Comparison of ENCODE assay signal across 23 cellular contexts in the genomic region with DNA sequence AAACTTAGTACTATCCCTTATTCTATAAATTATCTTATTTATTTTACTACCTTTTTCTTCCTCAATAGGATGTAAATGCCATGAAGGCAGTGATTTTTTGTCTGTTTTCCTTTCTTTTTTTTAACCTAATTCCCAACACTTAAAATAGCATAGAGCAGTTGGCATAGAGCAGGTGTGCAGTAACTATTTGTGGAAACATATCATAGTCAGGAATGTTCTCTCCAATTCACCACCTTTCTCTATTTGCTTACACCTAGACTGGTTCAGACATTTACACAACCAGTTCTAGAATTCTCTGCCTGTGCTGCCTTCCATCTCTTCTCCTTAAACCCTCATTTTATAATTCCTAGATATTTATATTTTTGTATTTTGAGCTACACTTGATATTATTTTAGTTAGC.
"Had no signal": no experiment of that assay in that cellular context is flagged by ENCODE, and none has a peak within 500 bp of the region (broad histone marks: within the 10 kb centered on the region; RNA-seq: fewer than 3 reads in every experiment).

No MANE protein-coding gene starts in this region.

- ATAC-seq: natural killer cell, psoas muscle, right cardiac atrium, right lobe of liver had no signal

- H3K27ac Mint-ChIP-seq: natural killer cell; nephron; neural progenitor cell; progenitor cell of endocrine pancreas; stimulated activated effector memory CD8-positive, alpha-beta T cell treated with anti-CD3 and anti-CD28 coated beads, Interleukin-12 subunit alpha, Interleukin-12 subunit beta, amount 100 ng/mL, for 72 hours; stimulated activated naive B cell treated with anti-CD40 and anti-IgM and Interleukin-4, amounts not matched to agents 10 μg/mL and 1 μg/mL and 100 μg/mL, for 72 hours had no signal

- H3K4me1 Mint-ChIP-seq: neural progenitor cell had no signal

- H3K36me3 Mint-ChIP-seq: natural killer cell; neural progenitor cell; stimulated activated naive B cell treated with anti-CD40 and anti-IgM and Interleukin-4, amounts not matched to agents 10 μg/mL and 1 μg/mL and 100 μg/mL, for 72 hours had no signal

- H3K9me3 Mint-ChIP-seq: natural killer cell; nephron; neural progenitor cell; stimulated activated effector memory CD8-positive, alpha-beta T cell treated with anti-CD3 and anti-CD28 coated beads, Interleukin-12 subunit alpha, Interleukin-12 subunit beta, amount 100 ng/mL, for 72 hours had no signal

- DNase-seq: natural killer cell; occipital lobe; ovary; posterior cingulate gyrus; psoas muscle; right cardiac atrium; right lobe of liver; sigmoid colon; small intestine; stimulated activated CD4-positive, alpha-beta T cell treated with anti-CD3 and anti-CD28 coated beads, Interleukin-15, amount 100 ng/mL, for 24 hours; stimulated activated CD4-positive, alpha-beta T cell treated with anti-CD3 and anti-CD28 coated beads, Interleukin-2, amount 100 ng/mL, for 24 hours; stimulated activated CD4-positive, alpha-beta T cell treated with anti-CD3 and anti-CD28 coated beads, Interleukin-2, amount 100 ng/mL, for 48 hours; stimulated activated CD4-positive, alpha-beta T cell treated with anti-CD3 and anti-CD28 coated beads, Interleukin-4, amount 100 ng/mL, for 24 hours; stimulated activated naive B cell treated with anti-CD40 and anti-IgM and Interleukin-4, amounts not matched to agents 10 μg/mL and 1 μg/mL and 100 μg/mL, for 72 hours; stimulated activated naive CD4-positive, alpha-beta T cell treated with Interleukin-2 at 50 U/mL for 16 hours; stomach; thyroid gland; trophoblast cell; upper lobe of left lung had no signal

- H3K4me3 Mint-ChIP-seq: natural killer cell; nephron; neural progenitor cell; stimulated activated effector memory CD8-positive, alpha-beta T cell treated with anti-CD3 and anti-CD28 coated beads, Interleukin-12 subunit alpha, Interleukin-12 subunit beta, amount 100 ng/mL, for 72 hours; stimulated activated naive B cell treated with anti-CD40 and anti-IgM and Interleukin-4, amounts not matched to agents 10 μg/mL and 1 μg/mL and 100 μg/mL, for 72 hours had no signal
